In genomic region chr20:18840248-18840645, GRCh38 we compare ENCODE assay signal across 1 cellular context.
TF ChIP-seq lines count a peak whose summit lies in the region.

No MANE protein-coding gene starts in this region.

TF ChIP-seq in GM23338, 12 proteins besides CTCF, POLR2A, EP300 and RAD21 (continued from another document):
- TF ChIP-seq ZNF462 (CRISPR knock-in tag; IDR thresholded peaks at IDR 0.05), result no peak
- TF ChIP-seq REST (IDR thresholded peaks at IDR 0.05; ENCODE audit: unreplicated experiment), result no peak
- no peak for TF ChIP-seq CREB1 (CRISPR knock-in tag; IDR thresholded peaks at IDR 0.05; ENCODE audit: low read depth)
- no peak for TF ChIP-seq STAT1 (IDR thresholded peaks at IDR 0.05; ENCODE audit: unreplicated experiment)
- no peak for TF ChIP-seq EZH2phosphoT487 (IDR thresholded peaks at IDR 0.05; ENCODE audit: unreplicated experiment)
